Comparison of ENCODE assay signal across 7 cellular contexts in the genomic region with DNA sequence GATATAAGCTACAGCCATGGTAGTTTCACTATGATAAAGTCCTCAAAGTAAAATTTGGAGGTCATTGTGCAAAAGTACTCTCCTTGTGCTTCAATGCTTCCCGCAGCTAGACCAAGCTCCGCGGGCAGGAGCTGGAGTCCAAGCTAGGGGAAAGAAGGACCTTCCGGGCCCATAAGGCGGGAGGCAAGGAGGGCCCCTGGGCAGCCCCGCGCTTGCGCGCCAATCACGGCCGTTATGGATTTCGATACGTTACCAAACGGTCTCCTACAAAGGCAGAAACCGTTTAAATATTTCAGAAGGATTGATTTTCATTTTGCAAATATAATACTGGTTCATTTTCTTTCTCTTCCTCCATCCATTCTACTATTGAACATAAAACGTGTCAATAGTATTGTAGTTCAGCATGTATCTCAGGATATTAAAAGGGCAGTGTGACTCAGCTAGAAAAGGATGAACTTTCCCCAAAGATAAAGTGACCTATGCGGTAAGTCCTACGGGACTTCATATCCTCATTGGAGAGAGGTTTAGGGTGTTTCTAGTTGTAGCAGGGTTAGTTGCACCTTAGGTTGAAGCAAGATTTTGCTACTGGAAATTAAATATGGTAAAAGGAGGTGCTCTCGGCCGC.
"Had no signal": no experiment of that assay in that cellular context is flagged by ENCODE, and none has a peak within 500 bp of the region (broad histone marks: within the 10 kb centered on the region; RNA-seq: fewer than 3 reads in every experiment).

No MANE protein-coding gene starts in this region.

- FAIRE-seq: H54, HTR-8/SVneo had no signal

- DNase-seq: GOT3, H9, HCEC 1CT, IMR-90, KBM-7 had no signal

- H3K4me1 Mint-ChIP-seq: H9 had no signal

- H3K4me3 Mint-ChIP-seq: H9 had no signal

- H3K27ac Mint-ChIP-seq: H9 had no signal
